8 cellular contexts compared by ENCODE assay signal in the genomic region with DNA sequence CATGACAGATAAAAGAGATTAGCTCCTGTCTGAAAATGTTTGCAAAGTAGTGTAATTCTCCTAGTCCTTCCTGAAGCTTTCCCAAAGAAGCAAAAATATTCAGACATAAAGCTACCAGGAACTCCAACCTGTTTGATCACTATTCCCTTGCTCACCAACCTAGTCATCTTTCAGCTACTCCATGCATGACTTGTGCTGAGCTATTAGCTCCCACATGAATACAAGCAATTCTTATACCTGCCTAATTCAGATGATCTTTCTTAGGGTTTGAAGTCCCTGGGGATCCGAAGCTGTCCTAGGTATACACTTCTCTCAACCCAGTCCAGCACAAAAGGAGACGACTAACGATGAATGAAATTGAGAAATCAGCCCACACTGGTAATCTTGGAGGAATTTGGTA. TPM values are rescaled to one million over a fixed set of nuclear protein-coding genes. Genes with fewer than 3 reads are reported as not detected.
DNase-seq lines count a peak whose midpoint lies in the region; ATAC-seq, FAIRE-seq and TF ChIP-seq lines count a peak whose summit lies in the region.

No MANE protein-coding gene starts in this region.

- H3K27me3 ChIP-seq in DND-41 (ENCODE audit: insufficient read depth, low read length, poor library complexity) = no peaks in the 10 kb centered on the region
- no peaks in the 10 kb centered on the region for H3K27me3 ChIP-seq in mucosa of rectum (ENCODE audit: control insufficient read depth in 2 of 2, insufficient read depth in 2 of 2, low read length in 2 of 2)

- no peaks in the 10 kb centered on the region for H4K20me1 ChIP-seq in DND-41 (ENCODE audit: insufficient read depth, low read length)

- H3K4me2 ChIP-seq in DND-41 (ENCODE audit: insufficient read depth, low read length) = peak overlapping the region; percentile 72

- peak overlapping the region; percentile 86 for H2AFZ ChIP-seq in DND-41 (ENCODE audit: low read depth, low read length)

- no peak for FAIRE-seq in frontal cortex (lab: Jason Lieb, UNC)

- ATAC-seq in DND-41 (ENCODE audit: insufficient read depth, low read depth) (no peak), GM21360 (IDR thresholded peaks at IDR 0.05; ENCODE audit: unreplicated experiment) (no peak)

- peaks cover 9% of the 10 kb centered on the region for H3K79me2 ChIP-seq in DND-41 (ENCODE audit: insufficient read depth, low read length)

- H3K9me3 ChIP-seq in DND-41 (ENCODE audit: insufficient read depth, low read length, severe bottlenecking) = no peaks in the 10 kb centered on the region
- no peaks in the 10 kb centered on the region for H3K9me3 ChIP-seq in mucosa of rectum (ENCODE audit: control insufficient read depth in 2 of 2, low read length in 2 of 2)

- peak overlapping the region; percentile 65 for H3K9ac ChIP-seq in DND-41 (ENCODE audit: low read depth, low read length)
- H3K9ac ChIP-seq in mucosa of rectum (ENCODE audit: low read depth in 1 of 2, low read length in 2 of 2) = peak overlapping the region; percentile 78 to 87

- H3K27ac ChIP-seq in DND-41 (ENCODE audit: low read length) (no peak overlapping the region; the same call in 1 of the 2 replicates), cingulate gyrus (ENCODE audit: low read depth, low read length) (peak overlapping the region; percentile 92), mucosa of rectum (ENCODE audit: low read depth in 2 of 2, low read length in 2 of 2) (peak overlapping the region; percentile 86 to 94)

- no peak for TF ChIP-seq CTCF in DND-41 (IDR thresholded peaks at IDR 0.05; ENCODE audit: borderline replicate concordance, extremely low read depth, low read length, poor library complexity, severe bottlenecking)

- H3K36me3 ChIP-seq in DND-41 (ENCODE audit: insufficient read depth, low read length) (no peaks in the 10 kb centered on the region), mucosa of rectum (ENCODE audit: control insufficient read depth in 2 of 2, insufficient read depth in 2 of 2, low read length in 2 of 2) (no peaks in the 10 kb centered on the region)

- DNase-seq in DND-41 (no peak), NCI-H226 (peak; percentile 24), frontal cortex (ENCODE audit: low spot score in 2 of 2) (no peak), AG08395 (ENCODE audit: low spot score) (no peak)
- DNase-seq in activated CD4-positive, CD25-positive, alpha-beta regulatory T cell treated with anti-CD3 and anti-CD28 coated beads, Interleukin-2, amount 50 U/mL, for 72 hours = no peak

- peak overlapping the region in 1 of 2 experiments; percentile 59; a peak in 2 of 4 replicates for H3K4me3 ChIP-seq in DND-41 (ENCODE audit: low read depth in 1 of 2, low read length in 2 of 2)
- H3K4me3 ChIP-seq in mucosa of rectum (ENCODE audit: low read length in 2 of 2) = peak overlapping the region; percentile 81 to 93

- H3K4me1 ChIP-seq in DND-41 (ENCODE audit: insufficient read depth, low read length) = peaks cover 21% of the 10 kb centered on the region
- peaks cover 16 to 23% of the 10 kb centered on the region in 2 donors for H3K4me1 ChIP-seq in mucosa of rectum (ENCODE audit: control insufficient read depth in 2 of 2, insufficient read depth in 2 of 2, low read length in 2 of 2)

RNA-seq across cellular contexts. Expression of gene PTGR2, which starts 0.7 kb away (rescaled TPM):
- 4.9 TPM for total RNA-seq in frontal cortex

RNA-seq across cellular contexts. Expression of gene ZNF410, which starts 35.7 kb away (rescaled TPM):
- 71.3 TPM for total RNA-seq in frontal cortex
